Comparison of ENCODE assay signal across 8 cellular contexts in genomic region chr20:62860924-62861691, GRCh38. TPM values are rescaled to one million over a fixed set of nuclear protein-coding genes. Genes with fewer than 3 reads are reported as not detected.
DNase-seq lines count a peak whose midpoint lies in the region; ATAC-seq and TF ChIP-seq lines count a peak whose summit lies in the region.

No MANE protein-coding gene starts in this region.

- H3K4me3 ChIP-seq in BJ (ENCODE audit: low read depth, low read length) (peak overlapping the region; percentile 59), epithelial cell of proximal tubule (ENCODE audit: low read depth, low read length) (peak overlapping the region; percentile 50), osteoblast (ENCODE audit: insufficient read depth, low read length) (peak overlapping the region; percentile 69)

- H3K36me3 Mint-ChIP-seq in activated CD4-positive, alpha-beta T cell treated with anti-CD3 and anti-CD28 coated beads for 36 hours (ENCODE audit: low read depth): peaks cover 19% of the 10 kb centered on the region

- H3K27ac ChIP-seq in osteoblast (ENCODE audit: low read depth, low read length): no peak overlapping the region

- peaks cover 15% of the 10 kb centered on the region for H4K20me1 ChIP-seq in osteoblast (ENCODE audit: insufficient read depth, low read length)

- POLR2A ChIA-PET in BJ (lab: Charles Lee): no interaction called here
- POLR2A ChIA-PET in activated CD4-positive, alpha-beta T cell treated with anti-CD3 and anti-CD28 coated beads for 36 hours (lab: Charles Lee): interaction anchor here (1.2 to 1.4 kb wide), 3 partner anchors 66 to 93 kb away, joined by 3 to 10 read pairs (median 4); partner anchors contain the start of genes GID8 and MRGBP

- H2AFZ ChIP-seq in osteoblast (ENCODE audit: low read length): peak overlapping the region; percentile 46

- H3K4me3 Mint-ChIP-seq in activated CD4-positive, alpha-beta T cell treated with anti-CD3 and anti-CD28 coated beads for 36 hours: peak overlapping the region; percentile 12

- peak overlapping the region; percentile 82 for H3K4me2 ChIP-seq in osteoblast (ENCODE audit: insufficient read depth, low read length)

- DNase-seq in BJ (ENCODE audit: low read depth): no peak
- peak; percentile 59 for DNase-seq in activated CD4-positive, alpha-beta T cell treated with anti-CD3 and anti-CD28 coated beads for 36 hours
- DNase-seq in epithelial cell of proximal tubule (ENCODE audit: low read depth): no peak
- peak; percentile 90 for DNase-seq in osteoblast (ENCODE audit: insufficient read length, low spot score, missing footprints)
- DNase-seq in NCI-H128 (lab: John Stamatoyannopoulos, UW; ENCODE audit: unreplicated experiment): no peak
- no peak for DNase-seq in amniotic stem cell (lab: John Stamatoyannopoulos, UW)

- H3K9me3 Mint-ChIP-seq in activated CD4-positive, alpha-beta T cell treated with anti-CD3 and anti-CD28 coated beads for 36 hours (ENCODE audit: low read depth): peaks cover 3% of the 10 kb centered on the region

- H3K79me2 ChIP-seq in osteoblast (ENCODE audit: insufficient read depth, low read length): peaks cover 31% of the 10 kb centered on the region

- ATAC-seq in GM19397 (IDR thresholded peaks at IDR 0.05; ENCODE audit: unreplicated experiment) (peak; percentile 48), HG03520 (IDR thresholded peaks at IDR 0.05; ENCODE audit: unreplicated experiment) (peak; percentile 32)
- ATAC-seq in activated CD4-positive, alpha-beta T cell treated with anti-CD3 and anti-CD28 coated beads for 36 hours: peak; percentile 30

- no peaks in the 10 kb centered on the region for H3K9me3 ChIP-seq in osteoblast (ENCODE audit: low read depth, low read length)

- no peaks in the 10 kb centered on the region for H3K27me3 Mint-ChIP-seq in activated CD4-positive, alpha-beta T cell treated with anti-CD3 and anti-CD28 coated beads for 36 hours

- H3K36me3 ChIP-seq in BJ (ENCODE audit: control insufficient read depth, insufficient read depth, low read length): peaks cover 10% of the 10 kb centered on the region
- H3K36me3 ChIP-seq in osteoblast (ENCODE audit: insufficient read depth, low read length): peaks cover 13% of the 10 kb centered on the region

- H3K4me1 Mint-ChIP-seq in activated CD4-positive, alpha-beta T cell treated with anti-CD3 and anti-CD28 coated beads for 36 hours: peaks cover 28% of the 10 kb centered on the region

- CTCF ChIA-PET in BJ (lab: Yijun Ruan, JAX): no interaction called here
- CTCF ChIA-PET in activated CD4-positive, alpha-beta T cell treated with anti-CD3 and anti-CD28 coated beads for 36 hours (lab: Charles Lee): interaction anchor here (0.6 to 1.0 kb wide), 3 partner anchors 16 to 65 kb away, joined by 3 read pairs; partner anchors contain the start of gene MRGBP

- H3K4me1 ChIP-seq in osteoblast (ENCODE audit: insufficient read depth, low read length): peaks cover 8% of the 10 kb centered on the region

- H3K27ac Mint-ChIP-seq in activated CD4-positive, alpha-beta T cell treated with anti-CD3 and anti-CD28 coated beads for 36 hours: no peak overlapping the region

- TF ChIP-seq CTCF in BJ (IDR thresholded peaks at IDR 0.05; ENCODE audit: insufficient read depth, low read depth, low read length) (no peak), epithelial cell of proximal tubule (conservative IDR thresholded peaks at IDR 0.05; ENCODE audit: low read depth, low read length) (no peak), osteoblast (IDR thresholded peaks at IDR 0.05; ENCODE audit: extremely low read depth, low read depth, low read length) (no peak)

- H3K27me3 ChIP-seq in BJ (ENCODE audit: control insufficient read depth, insufficient read depth, low read length) (no peaks in the 10 kb centered on the region), osteoblast (ENCODE audit: insufficient read depth, low read length) (no peaks in the 10 kb centered on the region)

- intact Hi-C loops in activated CD4-positive, alpha-beta T cell treated with anti-CD3 and anti-CD28 coated beads for 36 hours (cut with DNase I, micrococcal nuclease): loop anchor here in 1 of 2 experiments (1.0 to 5.0 kb wide), 8 partner anchors 38 to 766 kb away; partner anchors contain the start of genes ADRM1, DIDO1, GMEB2 and MRGBP

RNA-seq across cellular contexts. Expression of gene TCFL5, which starts 0.5 kb away (rescaled TPM):
- polyA plus RNA-seq in BJ (2011; rRNA removed): 8.5 and 12.2 TPM in 2 replicates
- polyA minus RNA-seq in BJ (2011; rRNA and poly(A)+ RNA removed): 3.6 and 4.3 TPM in 2 replicates
- total RNA-seq in activated CD4-positive, alpha-beta T cell treated with anti-CD3 and anti-CD28 coated beads for 36 hours: 1 to 10 TPM; 5.2 to 6.6 TPM
- 5.7 and 7.2 TPM in 2 replicates for total RNA-seq in epithelial cell of proximal tubule
- 13.0 TPM in 2 replicates for total RNA-seq in osteoblast

RNA-seq across cellular contexts. Expression of gene COL9A3, which starts 44.3 kb away (rescaled TPM):
- 0.21 and 0.34 TPM in 2 replicates for polyA plus RNA-seq in BJ (2011; rRNA removed)
- not detected in 2 replicates for polyA minus RNA-seq in BJ (2011; rRNA and poly(A)+ RNA removed)
- not detected for total RNA-seq in activated CD4-positive, alpha-beta T cell treated with anti-CD3 and anti-CD28 coated beads for 36 hours
- 2.8 and 4.6 TPM in 2 replicates for total RNA-seq in epithelial cell of proximal tubule
- total RNA-seq in osteoblast: not detected in 2 replicates

RNA-seq across cellular contexts. Expression of gene OGFR, which starts 56.5 kb away (rescaled TPM):
- 25.6 and 34.2 TPM in 2 replicates for polyA plus RNA-seq in BJ (2011; rRNA removed)
- polyA minus RNA-seq in BJ (2011; rRNA and poly(A)+ RNA removed): 18.9 and 26.4 TPM in 2 replicates
- 10 to 100 TPM; 43.8 to 44.7 TPM for total RNA-seq in activated CD4-positive, alpha-beta T cell treated with anti-CD3 and anti-CD28 coated beads for 36 hours
- 57.6 and 61.1 TPM in 2 replicates for total RNA-seq in epithelial cell of proximal tubule
- total RNA-seq in osteoblast: 32.4 and 39.1 TPM in 2 replicates

Comparison
In these comparisons a context has a peak if more than half of its experiments do, and no peak if none do; other contexts are left out.
1. DNase-seq: peak in activated CD4-positive, alpha-beta T cell treated with anti-CD3 and anti-CD28 coated beads for 36 hours (single experiment) and osteoblast (single experiment); none in BJ (single experiment), epithelial cell of proximal tubule (single experiment), NCI-H128 (single experiment) and amniotic stem cell (single experiment).
2. Peak in every context shown above with its lines, with median percentiles within 50 percentile points of each other: H3K4me3 ChIP-seq and ATAC-seq.